In genomic region chr16:81000873-81001272, GRCh38 we compare ENCODE assay signal across 30 cellular contexts.
"Had no signal": no experiment of that assay in that cellular context is flagged by ENCODE, and none has a peak within 500 bp of the region (broad histone marks: within the 10 kb centered on the region; RNA-seq: fewer than 3 reads in every experiment).

No MANE protein-coding gene starts in this region.

- H3K27me3 Mint-ChIP-seq: activated CD4-positive, alpha-beta memory T cell treated with anti-CD3 and anti-CD28 coated beads, Interleukin-2, amount 10 ng/mL, durations not matched to agents 7 days and 5 days; activated CD8-positive, alpha-beta memory T cell treated with anti-CD3 and anti-CD28 coated beads, Interleukin-2, amount 10 ng/mL, durations not matched to agents 7 days and 5 days had no signal

- H3K4me3 ChIP-seq: adrenal gland, body of pancreas, breast epithelium, MG63, SJCRH30, SK-N-MC had no signal

- H3K9me3 Mint-ChIP-seq: activated CD4-positive, alpha-beta memory T cell treated with anti-CD3 and anti-CD28 coated beads, Interleukin-2, amount 10 ng/mL, durations not matched to agents 7 days and 5 days; activated naive CD4-positive, alpha-beta T cell treated with anti-CD3 and anti-CD28 coated beads for 36 hours; activated naive CD4-positive, alpha-beta T cell treated with anti-CD3 and anti-CD28 coated beads, Interleukin-2, amount 50 U/mL, for 72 hours had no signal

- ATAC-seq: activated CD8-positive, alpha-beta memory T cell treated with anti-CD3 and anti-CD28 coated beads, Interleukin-2, amount 10 ng/mL, durations not matched to agents 7 days and 5 days; activated naive CD4-positive, alpha-beta T cell treated with anti-CD3 and anti-CD28 coated beads, Interleukin-2, amount 50 U/mL, for 72 hours; body of pancreas; Panc1 had no signal

- H3K27ac Mint-ChIP-seq: activated CD4-positive, alpha-beta memory T cell treated with anti-CD3 and anti-CD28 coated beads, Interleukin-2, amount 10 ng/mL, durations not matched to agents 7 days and 5 days; activated CD8-positive, alpha-beta memory T cell treated with anti-CD3 and anti-CD28 coated beads, Interleukin-2, amount 10 ng/mL, durations not matched to agents 7 days and 5 days; activated naive CD4-positive, alpha-beta T cell treated with anti-CD3 and anti-CD28 coated beads for 36 hours; activated naive CD4-positive, alpha-beta T cell treated with anti-CD3 and anti-CD28 coated beads, Interleukin-2, amount 50 U/mL, for 72 hours had no signal

- H3K9me3 ChIP-seq: adrenal gland, body of pancreas, breast epithelium, MG63, SJCRH30 had no signal

- H3K36me3 ChIP-seq: adrenal gland, breast epithelium, MG63, SJCRH30, WERI-Rb-1 had no signal

- H3K4me3 Mint-ChIP-seq: activated CD4-positive, alpha-beta memory T cell treated with anti-CD3 and anti-CD28 coated beads, Interleukin-2, amount 10 ng/mL, durations not matched to agents 7 days and 5 days; activated CD8-positive, alpha-beta memory T cell treated with anti-CD3 and anti-CD28 coated beads, Interleukin-2, amount 10 ng/mL, durations not matched to agents 7 days and 5 days; activated naive CD4-positive, alpha-beta T cell treated with anti-CD3 and anti-CD28 coated beads for 36 hours had no signal

- DNase-seq: activated CD4-positive, alpha-beta memory T cell treated with anti-CD3 and anti-CD28 coated beads, Interleukin-2, amount 10 ng/mL, durations not matched to agents 7 days and 5 days; activated CD4-positive, alpha-beta T cell treated with anti-CD3 and anti-CD28 coated beads for 1 hour; activated CD4-positive, alpha-beta T cell treated with anti-CD3 and anti-CD28 coated beads for 48 hours; activated CD4-positive, CD25-positive, alpha-beta regulatory T cell; activated CD8-positive, alpha-beta memory T cell treated with anti-CD3 and anti-CD28 coated beads for 24 hours; activated CD8-positive, alpha-beta memory T cell treated with anti-CD3 and anti-CD28 coated beads, Interleukin-2, amount 10 ng/mL, durations not matched to agents 7 days and 5 days; activated CD8-positive, alpha-beta memory T cell treated with anti-CD3 and anti-CD28 coated beads, Interleukin-2, amount 50 U/mL, for 48 hours; activated gamma-delta T cell treated with Interleukin-2 at 50 U/mL for 16 hours; activated naive CD4-positive, alpha-beta T cell treated with anti-CD3 and anti-CD28 coated beads for 36 hours; adrenal gland; body of pancreas; Karpas-422; MG63; NCI-H1048; NCI-H1105 treated with DMSO at 0.1 percent for 48 hours; NCI-H1436; NCI-H1694; NCI-H1930; NCI-H2081 treated with DMSO at 0.1 percent for 48 hours; NCI-H226; NCI-H446 treated with DMSO at 0.1 percent for 48 hours; NCI-H524; SHP77; SJCRH30; T1000; WERI-Rb-1 had no signal

- H3K27ac ChIP-seq: adrenal gland, body of pancreas, breast epithelium, SJCRH30, SK-N-MC, WERI-Rb-1 had no signal

- H3K27me3 ChIP-seq: adrenal gland, body of pancreas, breast epithelium, MG63, SJCRH30 had no signal
